22 cellular contexts compared by ENCODE assay signal in the genomic region with DNA sequence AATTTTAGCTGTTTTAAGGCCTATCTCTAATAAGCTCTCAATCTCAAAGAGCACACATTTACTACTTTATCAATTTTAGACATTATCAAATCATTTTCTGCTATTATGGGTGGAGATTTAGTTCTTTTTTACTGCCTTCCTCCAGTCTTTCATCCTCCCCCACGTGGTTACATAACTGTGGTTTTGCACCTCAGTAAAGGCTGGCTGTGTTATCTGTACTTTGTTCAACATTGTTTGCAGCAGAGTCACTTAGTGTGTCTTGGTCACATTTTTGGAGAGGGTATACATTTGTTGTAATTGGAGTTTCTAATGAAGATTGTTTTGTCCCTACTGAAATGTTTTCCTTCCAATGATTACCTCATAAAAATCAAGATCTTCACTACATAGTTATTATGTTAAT.
"Had no signal": no experiment of that assay in that cellular context is flagged by ENCODE, and none has a peak within 500 bp of the region (broad histone marks: within the 10 kb centered on the region; RNA-seq: fewer than 3 reads in every experiment).

No MANE protein-coding gene starts in this region.

- H3K36me3 ChIP-seq: cardiac muscle cell, spleen, thoracic aorta had no signal

- H3K27me3 ChIP-seq: cardiac muscle cell, spleen had no signal

- H3K9me3 ChIP-seq: thoracic aorta had no signal

- DNase-seq: activated B cell treated with CpG ODN at 0.5 μM for 24 hours; activated CD4-positive, alpha-beta T cell treated with anti-CD3 and anti-CD28 coated beads for 36 hours; activated CD4-positive, alpha-beta T cell treated with anti-CD3 and anti-CD28 coated beads, Interleukin-2, amount 50 U/mL, for 4 hours; activated CD8-positive, alpha-beta memory T cell treated with anti-CD3 and anti-CD28 coated beads for 24 hours; activated CD8-positive, alpha-beta memory T cell treated with anti-CD3 and anti-CD28 coated beads, Interleukin-2, amount 50 U/mL, for 4 hours; activated naive CD4-positive, alpha-beta T cell treated with anti-CD3 and anti-CD28 coated beads for 36 hours; activated naive CD8-positive, alpha-beta T cell treated with anti-CD3 and anti-CD28 coated beads, Interleukin-2, amount 10 ng/mL, durations not matched to agents 7 days and 5 days; activated T-cell treated with anti-CD3 and anti-CD28 coated beads, Interleukin-2, amount 50 U/mL, for 24 hours; amniotic stem cell; dermis blood vessel endothelial cell; effector CD8-positive, alpha-beta T cell; erythroblast; foreskin fibroblast; left colon; naive B cell; occipital lobe; spleen; stimulated activated CD4-positive, alpha-beta T cell treated with anti-CD3 and anti-CD28 coated beads, Interleukin-4, amount 100 ng/mL, for 1 hour; stimulated activated naive CD4-positive, alpha-beta T cell; T-helper 9 cell had no signal

- H3K27ac ChIP-seq: cardiac muscle cell, spleen, thoracic aorta had no signal

- H3K4me1 ChIP-seq: spleen had no signal

- H3K4me3 ChIP-seq: cardiac muscle cell, spleen, thoracic aorta had no signal

- ATAC-seq: activated CD4-positive, alpha-beta T cell treated with anti-CD3 and anti-CD28 coated beads for 36 hours; left colon had no signal
